In the genomic region with DNA sequence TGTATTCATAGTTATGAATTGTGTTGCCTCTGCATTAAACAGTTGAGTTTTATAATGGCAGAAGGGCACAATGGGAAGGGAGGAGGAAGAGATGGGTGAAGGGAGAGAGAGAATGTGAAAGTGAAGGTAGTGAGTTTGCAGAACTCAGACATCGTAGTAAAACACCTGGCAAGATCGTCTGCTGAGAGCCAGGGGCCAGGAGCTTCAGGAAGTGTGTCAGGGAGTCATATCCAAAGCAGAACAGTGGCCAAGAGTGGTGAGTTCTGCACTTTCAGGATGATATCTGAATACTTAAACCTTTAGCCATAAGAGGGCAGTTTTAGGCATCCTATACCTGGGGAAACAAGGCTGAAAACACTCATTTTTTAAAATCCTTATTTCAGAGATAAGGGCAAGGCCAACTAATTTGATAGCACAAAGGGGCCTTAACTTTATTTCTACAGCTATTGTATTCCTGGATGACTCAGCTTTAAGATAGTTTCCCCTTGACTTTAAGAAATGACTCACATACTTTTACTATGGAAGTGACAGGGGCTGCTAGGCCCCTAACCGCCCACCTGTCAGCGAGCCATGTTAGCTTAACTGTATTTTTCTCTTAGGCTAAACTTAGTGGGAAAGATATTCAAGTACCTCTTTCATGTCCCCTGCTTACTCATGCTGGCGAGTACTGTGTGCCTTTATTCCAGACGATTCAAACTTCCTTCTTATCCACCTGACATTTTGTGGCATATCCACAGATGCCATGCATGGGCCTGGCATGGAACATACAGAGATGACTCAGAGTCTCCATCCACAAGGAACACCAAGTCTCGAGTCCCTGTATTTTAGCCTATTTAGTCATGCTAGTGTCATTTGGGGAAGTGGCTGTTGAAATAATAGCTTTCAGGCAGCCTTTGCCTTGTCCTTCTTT, we compare ENCODE assay signal across 8 cellular contexts. TPM values are rescaled to one million over a fixed set of nuclear protein-coding genes. Genes with fewer than 3 reads are reported as not detected.
DNase-seq lines count a peak whose midpoint lies in the region; ATAC-seq and TF ChIP-seq lines count a peak whose summit lies in the region.

No MANE protein-coding gene starts in this region.

- H3K4me3 Mint-ChIP-seq in effector memory CD8-positive, alpha-beta T cell, result peak overlapping the region in 1 of 2 donors; percentile 6

- H3K27ac Mint-ChIP-seq in effector memory CD8-positive, alpha-beta T cell, result peak overlapping the region; percentile 71 to 77

- peak; percentile 87 for DNase-seq in A172 (ENCODE audit: low spot score)
- no peak for DNase-seq in WERI-Rb-1
- DNase-seq in effector memory CD8-positive, alpha-beta T cell, result no peak
- peak; percentile 94 for DNase-seq in renal cortical epithelial cell (ENCODE audit: low read depth)
- DNase-seq in NCI-H526 treated with DMSO at 0.1 percent for 48 hours (lab: John Stamatoyannopoulos, UW), result no peak
- DNase-seq in NCI-H82 treated with DMSO at 0.1 percent for 48 hours (lab: John Stamatoyannopoulos, UW; ENCODE audit: unreplicated experiment), result no peak

- no peak overlapping the region for H3K4me3 ChIP-seq in WERI-Rb-1 (ENCODE audit: low read depth, low read length)

- H3K27ac ChIP-seq in WERI-Rb-1, result peak overlapping the region; percentile 65

- no peaks in the 10 kb centered on the region for H3K9me3 ChIP-seq in WERI-Rb-1 (ENCODE audit: severe bottlenecking)

- H3K36me3 ChIP-seq in WERI-Rb-1, result peaks cover 3% of the 10 kb centered on the region; the same call in 1 of the 2 replicates

- H3K9me3 Mint-ChIP-seq in effector memory CD8-positive, alpha-beta T cell, result no peaks in the 10 kb centered on the region

- TF ChIP-seq CTCF in WERI-Rb-1 (IDR thresholded peaks at IDR 0.05; ENCODE audit: low read depth, low read length), result no peak

- H3K36me3 Mint-ChIP-seq in effector memory CD8-positive, alpha-beta T cell (ENCODE audit: insufficient read depth), result no peaks in the 10 kb centered on the region

- ATAC-seq in GM19043 (IDR thresholded peaks at IDR 0.05; ENCODE audit: low read depth, unreplicated experiment) (peak; percentile 80), HG03139 (IDR thresholded peaks at IDR 0.05; ENCODE audit: unreplicated experiment) (peak; percentile 70)
- no peak for ATAC-seq in effector memory CD8-positive, alpha-beta T cell (replicated peaks)

- H3K4me1 Mint-ChIP-seq in effector memory CD8-positive, alpha-beta T cell (ENCODE audit: low read depth in 2 of 2), result peaks cover 4 to 5% of the 10 kb centered on the region in 2 donors

- H3K27me3 Mint-ChIP-seq in effector memory CD8-positive, alpha-beta T cell, result no peaks in the 10 kb centered on the region

- no peaks in the 10 kb centered on the region for H3K27me3 ChIP-seq in WERI-Rb-1 (ENCODE audit: insufficient read depth, low read depth, severe bottlenecking)

RNA-seq across cellular contexts. Expression of a gene that starts 53.9 kb away (rescaled TPM):
- not detected in 2 replicates for total RNA-seq in A172 (2014; rRNA removed; shearing (Covaris generic))
- total RNA-seq in renal cortical epithelial cell, result not detected in 2 replicates

Comparison
In these comparisons a context has a peak if more than half of its experiments do, and no peak if none do; other contexts are left out.
1. DNase-seq: peak in A172 (single experiment) and renal cortical epithelial cell (single experiment); none in WERI-Rb-1 (single experiment), effector memory CD8-positive, alpha-beta T cell (0 of 3), NCI-H526 treated with DMSO at 0.1 percent for 48 hours (single experiment) and NCI-H82 treated with DMSO at 0.1 percent for 48 hours (single experiment).